In the genomic region with DNA sequence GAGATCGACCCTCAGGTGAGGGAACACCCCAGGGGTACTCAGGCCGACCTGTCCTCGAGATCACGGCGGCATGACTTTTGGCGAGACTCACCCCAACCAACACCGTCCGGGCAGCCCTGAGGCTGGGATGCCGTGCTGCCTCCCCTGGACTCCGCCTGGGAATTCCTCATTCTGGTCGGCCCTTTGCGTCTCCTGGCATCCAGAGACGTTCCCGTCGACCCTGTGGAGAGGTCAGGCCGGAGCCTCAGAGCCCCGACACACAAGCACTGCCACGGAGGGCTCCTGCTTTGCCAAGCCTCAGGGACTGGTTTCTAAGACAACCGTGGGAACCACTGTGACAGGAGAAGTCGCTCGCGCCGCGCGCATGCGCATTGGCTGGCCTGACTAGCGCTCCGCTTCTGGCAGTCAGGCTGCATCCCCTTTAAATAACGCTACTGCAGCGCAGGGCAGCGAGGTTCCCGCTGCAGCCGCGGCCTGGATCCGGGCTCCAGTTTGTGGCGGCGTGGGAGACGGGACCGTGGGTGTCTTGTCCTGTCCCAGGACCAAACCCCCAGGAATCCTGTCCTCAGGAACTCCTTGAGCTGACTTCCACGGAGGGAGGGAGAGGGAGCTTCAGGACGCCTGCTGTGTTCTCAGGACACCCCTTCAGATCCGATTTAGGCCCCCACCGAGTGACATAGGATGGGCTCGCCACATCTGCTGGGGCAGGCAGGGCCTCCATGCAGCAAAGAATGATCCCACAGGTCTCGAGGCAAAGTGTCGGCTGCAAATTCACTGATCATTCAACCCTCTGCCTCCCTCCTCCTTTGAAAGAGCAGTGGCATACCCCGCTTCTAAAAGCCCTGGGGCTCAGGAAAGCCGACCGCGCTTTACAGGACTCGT, we compare ENCODE assay signal across 8 cellular contexts.
A peak's percentile ranks its signal among the peaks of the same experiment; 100 is the strongest.
DNase-seq lines count a peak whose midpoint lies in the region; ATAC-seq and TF ChIP-seq lines count a peak whose summit lies in the region.

No MANE protein-coding gene starts in this region.

- 18 to 30% methylated on average over 6 to 50 of the region's 51 CpGs for WGBS in testis, 2 donors

- no peak overlapping the region for H3K27ac Mint-ChIP-seq in activated T-helper 1 cell treated with anti-CD3 and anti-CD28 coated beads, Interleukin-12 subunit alpha, Interleukin-12 subunit beta, Interleukin-2, Interleukin-4 antibody, amounts not matched to agents 30 ng/mL and 10 ng/mL and 1 ng/mL, durations not matched to agents 14 hours and 24 hours and 36 hours

- H3K36me3 ChIP-seq in NT2/D1 (ENCODE audit: insufficient read depth, insufficient read length, low read length) (no peaks in the 10 kb centered on the region), neuron (ENCODE audit: insufficient read depth, low read length) (no peaks in the 10 kb centered on the region), testis (ENCODE audit: low read depth, missing control alignments) (no peaks in the 10 kb centered on the region)

- peak overlapping the region; percentile 82 for H3K4me3 Mint-ChIP-seq in activated T-helper 1 cell treated with anti-CD3 and anti-CD28 coated beads, Interleukin-12 subunit alpha, Interleukin-12 subunit beta, Interleukin-2, Interleukin-4 antibody, amounts not matched to agents 30 ng/mL and 10 ng/mL and 1 ng/mL, durations not matched to agents 14 hours and 24 hours and 36 hours

- H3K36me3 Mint-ChIP-seq in activated T-helper 1 cell treated with anti-CD3 and anti-CD28 coated beads, Interleukin-12 subunit alpha, Interleukin-12 subunit beta, Interleukin-2, Interleukin-4 antibody, amounts not matched to agents 30 ng/mL and 10 ng/mL and 1 ng/mL, durations not matched to agents 14 hours and 24 hours and 36 hours (ENCODE audit: low read depth): no peaks in the 10 kb centered on the region

- intact Hi-C loops in activated T-helper 1 cell treated with anti-CD3 and anti-CD28 coated beads, Interleukin-12 subunit alpha, Interleukin-12 subunit beta, Interleukin-2, Interleukin-4 antibody, amounts not matched to agents 30 ng/mL and 10 ng/mL and 1 ng/mL, durations not matched to agents 14 hours and 24 hours and 36 hours (cut with micrococcal nuclease): loop anchor here (2.0 kb wide), 1 partner anchor 163 kb away; a partner anchor contains a TSS
- intact Hi-C loops in testis (cut with DNase I; ENCODE audit: low total_unique reads): no loop called here

- TF ChIP-seq CTCF in fibroblast of pulmonary artery (IDR thresholded peaks at IDR 0.05; ENCODE audit: low read length, missing control alignments) (no peak), testis (IDR thresholded peaks at IDR 0.05) (no peak)

- no peaks in the 10 kb centered on the region for H3K9me3 Mint-ChIP-seq in activated T-helper 1 cell treated with anti-CD3 and anti-CD28 coated beads, Interleukin-12 subunit alpha, Interleukin-12 subunit beta, Interleukin-2, Interleukin-4 antibody, amounts not matched to agents 30 ng/mL and 10 ng/mL and 1 ng/mL, durations not matched to agents 14 hours and 24 hours and 36 hours

- peaks cover 71% of the 10 kb centered on the region for H3K27me3 ChIP-seq in NT2/D1 (ENCODE audit: insufficient read depth, insufficient read length)
- H3K27me3 ChIP-seq in neuron (ENCODE audit: insufficient read depth, low read length): no peaks in the 10 kb centered on the region
- no peaks in the 10 kb centered on the region for H3K27me3 ChIP-seq in testis

- peak in 13 of 14 donors; percentile 33 to 90 (median 79) for DNase-seq in C1 segment of cervical spinal cord (lab: John Stamatoyannopoulos, UW)
- no peak for DNase-seq in NT2/D1 (ENCODE audit: low read depth, low spot score)
- peak; percentile 77 for DNase-seq in activated T-helper 1 cell treated with anti-CD3 and anti-CD28 coated beads, Interleukin-12 subunit alpha, Interleukin-12 subunit beta, Interleukin-2, Interleukin-4 antibody, amounts not matched to agents 30 ng/mL and 10 ng/mL and 1 ng/mL, durations not matched to agents 14 hours and 24 hours and 36 hours (ENCODE audit: low spot score)
- DNase-seq in fibroblast of pulmonary artery (ENCODE audit: low read depth): peak; percentile 61
- DNase-seq in testis: peak; percentile 80

- H3K4me1 ChIP-seq in NT2/D1 (ENCODE audit: insufficient read depth, insufficient read length) (peaks cover 12% of the 10 kb centered on the region), neuron (ENCODE audit: insufficient read depth, low read length) (peaks cover 27% of the 10 kb centered on the region), testis (peaks cover 20% of the 10 kb centered on the region)

- H3K9ac ChIP-seq in NT2/D1 (ENCODE audit: insufficient read length, low read depth): peak overlapping the region; percentile 61

- H3K4me3 ChIP-seq in NT2/D1 (ENCODE audit: insufficient read length, low read depth) (peak overlapping the region; percentile 11), fibroblast of pulmonary artery (replicated peaks; ENCODE audit: low read depth, low read length) (no peak overlapping the region), neuron (ENCODE audit: low read length) (peak overlapping the region; percentile 33), testis (peak overlapping the region in 1 of 2 donors; percentile 21)

- H3K9me3 ChIP-seq in NT2/D1 (ENCODE audit: insufficient read depth, low read length) (no peaks in the 10 kb centered on the region), neuron (ENCODE audit: low read length) (peaks cover 6% of the 10 kb centered on the region), testis (no peaks in the 10 kb centered on the region)

- TF ChIP-seq POLR2A in testis (IDR thresholded peaks at IDR 0.05): no peak

- H3K4me1 Mint-ChIP-seq in activated T-helper 1 cell treated with anti-CD3 and anti-CD28 coated beads, Interleukin-12 subunit alpha, Interleukin-12 subunit beta, Interleukin-2, Interleukin-4 antibody, amounts not matched to agents 30 ng/mL and 10 ng/mL and 1 ng/mL, durations not matched to agents 14 hours and 24 hours and 36 hours (ENCODE audit: low read depth): peaks cover 64% of the 10 kb centered on the region

- peak; percentile 43 for ATAC-seq in HG02588 (IDR thresholded peaks at IDR 0.05; ENCODE audit: unreplicated experiment)
- ATAC-seq in GM21515 (IDR thresholded peaks at IDR 0.05; ENCODE audit: unreplicated experiment): no peak

- no peak overlapping the region for H3K27ac ChIP-seq in testis

- peaks cover 59% of the 10 kb centered on the region for H3K27me3 Mint-ChIP-seq in activated T-helper 1 cell treated with anti-CD3 and anti-CD28 coated beads, Interleukin-12 subunit alpha, Interleukin-12 subunit beta, Interleukin-2, Interleukin-4 antibody, amounts not matched to agents 30 ng/mL and 10 ng/mL and 1 ng/mL, durations not matched to agents 14 hours and 24 hours and 36 hours (ENCODE audit: insufficient read depth)

- H2AFZ ChIP-seq in neuron (ENCODE audit: low read depth, low read length): no peak overlapping the region
